ENCODE assay signal across 5 cellular contexts in genomic region chr7:91365112-91365511, GRCh38.
DNase-seq lines count a peak whose midpoint lies in the region; FAIRE-seq and TF ChIP-seq lines count a peak whose summit lies in the region.
"Not testable (repeated sequence)": the region's sequence is repeated elsewhere in the genome, so short reads cannot be mapped to it uniquely, and the experiment has no call there.

No MANE protein-coding gene starts in this region.

- not testable (repeated sequence) for H3K79me2 ChIP-seq in astrocyte (ENCODE audit: insufficient read depth, low read length); H1 (ENCODE audit: control insufficient read depth in 1 of 2, insufficient read depth in 2 of 2, low read length in 2 of 2); trophoblast cell (ENCODE audit: control insufficient read depth, insufficient read depth, low read length, poor library complexity)

- not testable (repeated sequence) for H3K14ac ChIP-seq in H1 (ENCODE audit: insufficient read length); trophoblast cell (ENCODE audit: low read length)

- not testable (repeated sequence) for H3K36me3 ChIP-seq in astrocyte (ENCODE audit: insufficient read depth, low read length); H1 (ENCODE audit: control insufficient read depth in 2 of 4, insufficient read depth in 4 of 4, low read length in 3 of 4); trophoblast cell (ENCODE audit: control insufficient read depth in 1 of 2, insufficient read depth in 2 of 2, low read length in 2 of 2)

- H3K79me1 ChIP-seq in H1 (ENCODE audit: low read depth, low read length); trophoblast cell (ENCODE audit: low read length): not testable (repeated sequence)

- not testable (repeated sequence) for H3K4me2 ChIP-seq in astrocyte (ENCODE audit: low read length); H1 (ENCODE audit: insufficient read depth in 1 of 2, low read depth in 2 of 2, low read length in 2 of 2); trophoblast cell (ENCODE audit: low read length)

- FAIRE-seq in astrocyte (lab: Jason Lieb, UNC); H1 (lab: Jason Lieb, UNC): not testable (repeated sequence)
- peak; percentile 27 for FAIRE-seq in urothelium cell line (lab: Jason Lieb, UNC)

- not testable (repeated sequence) for H2AK5ac ChIP-seq in H1 (ENCODE audit: low read depth, low read length); trophoblast cell (ENCODE audit: low read length)

- not testable (repeated sequence) for H4K12ac ChIP-seq in trophoblast cell (ENCODE audit: low read depth, low read length)

- not testable (repeated sequence) for H3K56ac ChIP-seq in H1 (replicated peaks; ENCODE audit: insufficient read length, low read depth, low read length)

- H3K4me1 ChIP-seq in astrocyte (ENCODE audit: insufficient read depth, low read length); H1 (replicated peaks in 1 of 4; ENCODE audit: control insufficient read depth in 3 of 4, insufficient read depth in 4 of 4, low read length in 3 of 4); trophoblast cell (ENCODE audit: control insufficient read depth in 1 of 2, insufficient read depth in 2 of 2, low read length in 2 of 2): not testable (repeated sequence)

- not testable (repeated sequence) for H4K5ac ChIP-seq in H1 (ENCODE audit: insufficient read length, low read depth, low read length)

- H3K27ac ChIP-seq in C4-2B (peak overlapping the region; percentile 45; the same call in 1 of the 2 replicates), trophoblast cell (ENCODE audit: low read depth, low read length) (peak overlapping the region; percentile 16)
- H3K27ac ChIP-seq in astrocyte (ENCODE audit: low read depth, low read length); H1 (ENCODE audit: low read depth, low read length): not testable (repeated sequence)

- not testable (repeated sequence) for H3K27me3 Mint-ChIP-seq in astrocyte (ENCODE audit: low read depth, unreplicated experiment)

- not testable (repeated sequence) for H3K4me3 Mint-ChIP-seq in astrocyte (ENCODE audit: unreplicated experiment)

- H3K23me2 ChIP-seq in H1 (ENCODE audit: low read depth, low read length): not testable (repeated sequence)

- H3K27ac Mint-ChIP-seq in astrocyte (ENCODE audit: unreplicated experiment): peak overlapping the region; percentile 77

- not testable (repeated sequence) for TF ChIP-seq EP300 in H1 (IDR thresholded peaks at IDR 0.05; ENCODE audit: borderline replicate concordance in 1 of 2, low read depth in 2 of 2, low read length in 2 of 2)

- DNase-seq in astrocyte (ENCODE audit: low read depth): peak; percentile 26
- DNase-seq in H1 (ENCODE audit: low read depth in 1 of 2, low spot score in 2 of 2); trophoblast cell; urothelium cell line (ENCODE audit: low spot score): not testable (repeated sequence)

- H2BK15ac ChIP-seq in H1 (ENCODE audit: low read length): not testable (repeated sequence)

- not testable (repeated sequence) for H4K91ac ChIP-seq in H1 (replicated peaks; ENCODE audit: insufficient read length, low read length); trophoblast cell (ENCODE audit: low read depth, low read length)

- TF ChIP-seq CTCF in C4-2B (conservative IDR thresholded peaks at IDR 0.05); astrocyte (IDR thresholded peaks at IDR 0.05; ENCODE audit: insufficient read depth, low read depth, low read length); H1 (IDR thresholded peaks at IDR 0.05; ENCODE audit: control extremely low read depth in 1 of 3, insufficient read depth in 1 of 3, low read depth in 1 of 3, low read length in 3 of 3): not testable (repeated sequence)

- peaks cover 14% of the 10 kb centered on the region for H3K4me1 Mint-ChIP-seq in astrocyte (ENCODE audit: low read depth, unreplicated experiment)

- not testable (repeated sequence) for H3K27me3 ChIP-seq in astrocyte (ENCODE audit: insufficient read depth, low read length); H1 (replicated peaks in 1 of 4; ENCODE audit: control insufficient read depth in 3 of 4, extremely low read depth in 1 of 4, insufficient read depth in 3 of 4, low read length in 3 of 4); trophoblast cell (ENCODE audit: insufficient read depth, low read length)

- H2BK120ac ChIP-seq in H1 (replicated peaks; ENCODE audit: low read depth, low read length); trophoblast cell (ENCODE audit: insufficient read depth, low read length, poor library complexity): not testable (repeated sequence)

- H3K18ac ChIP-seq in H1 (ENCODE audit: extremely low read depth, low read length); trophoblast cell (ENCODE audit: low read length): not testable (repeated sequence)

- H4K8ac ChIP-seq in H1 (ENCODE audit: extremely low read depth, insufficient read depth, low read length); trophoblast cell (ENCODE audit: low read depth, low read length): not testable (repeated sequence)

- H2BK20ac ChIP-seq in H1 (ENCODE audit: low read length): not testable (repeated sequence)

- not testable (repeated sequence) for H2BK5ac ChIP-seq in H1 (ENCODE audit: low read depth, low read length); trophoblast cell (ENCODE audit: low read depth, low read length, poor library complexity)

- not testable (repeated sequence) for TF ChIP-seq RAD21 in H1 (IDR thresholded peaks at IDR 0.05 in 1 of 2, conservative IDR thresholded peaks at IDR 0.05 in 1 of 2; ENCODE audit: low read depth in 2 of 2, low read length in 2 of 2)

- POLR2A ChIA-PET in H1 (lab: Charles Lee; ENCODE audit: partially characterized antibody): not testable (repeated sequence)

- not testable (repeated sequence) for TF ChIP-seq POLR2A in H1 (IDR thresholded peaks at IDR 0.05; ENCODE audit: control extremely low read depth in 1 of 2, low read depth in 2 of 2, low read length in 2 of 2)

- not testable (repeated sequence) for H3K23ac ChIP-seq in H1 (ENCODE audit: insufficient read length); trophoblast cell (ENCODE audit: low read length)

- H3K4me3 ChIP-seq in astrocyte (ENCODE audit: insufficient read depth, low read depth, low read length); H1 (ENCODE audit: extremely low read depth in 1 of 4, insufficient read depth in 2 of 4, low read depth in 3 of 4, low read length in 4 of 4); trophoblast cell (ENCODE audit: low read depth, low read length): not testable (repeated sequence)

- H3K9ac ChIP-seq in astrocyte (ENCODE audit: low read length); H1 (replicated peaks in 1 of 4; ENCODE audit: extremely low read depth in 1 of 4, low read depth in 3 of 4, low read length in 3 of 4); trophoblast cell (ENCODE audit: low read length): not testable (repeated sequence)

- H3K4ac ChIP-seq in H1 (replicated peaks; ENCODE audit: insufficient read length, low read depth, low read length); trophoblast cell (ENCODE audit: low read depth, low read length): not testable (repeated sequence)

- not testable (repeated sequence) for H4K20me1 ChIP-seq in astrocyte (ENCODE audit: insufficient read depth, low read length); H1 (replicated peaks in 1 of 2; ENCODE audit: control insufficient read depth in 1 of 2, insufficient read depth in 2 of 2, low read length in 2 of 2)

- CTCF ChIA-PET in H1 (lab: Charles Lee; ENCODE audit: partially characterized antibody): interaction anchor here (0.8 kb wide), 1 partner anchor 77 kb away, joined by 3 read pairs; no protein-coding TSS in a partner anchor

- WGBS in H1 (ENCODE audit: extremely low coverage in 1 of 2, insufficient coverage in 1 of 2, insufficient read length in 1 of 2, insufficient replicate concordance in 2 of 2, low coverage in 1 of 2, low lambda C conversion rate in 2 of 2, missing lambda C conversion rate in 1 of 2), 2 experiments: 94% methylated on average over 5 of the region's 5 CpGs; no CpG with 5 or more reads in 1 of the 2 experiments
- WGBS in trophoblast cell (ENCODE audit: extremely low coverage, insufficient coverage, insufficient read length): no CpG with 5 or more reads among the region's 5 CpGs

- H3K9me3 Mint-ChIP-seq in astrocyte (ENCODE audit: unreplicated experiment): not testable (repeated sequence)

- H2AFZ ChIP-seq in astrocyte (ENCODE audit: low read depth, low read length); H1 (ENCODE audit: low read length); trophoblast cell (ENCODE audit: insufficient read depth, low read length, poor library complexity): not testable (repeated sequence)

- H2BK12ac ChIP-seq in H1 (ENCODE audit: low read depth, low read length); trophoblast cell (ENCODE audit: low read length): not testable (repeated sequence)

- not testable (repeated sequence) for H3K9me3 ChIP-seq in astrocyte (ENCODE audit: insufficient read depth, low read depth, low read length); H1 (ENCODE audit: insufficient read depth in 2 of 2, low read depth in 1 of 2, low read length in 1 of 2); trophoblast cell (ENCODE audit: insufficient read depth, low read depth, low read length)

- H3K36me3 Mint-ChIP-seq in astrocyte (ENCODE audit: low read depth, unreplicated experiment): not testable (repeated sequence)

TF ChIP-seq in H1, 55 proteins besides CTCF, POLR2A, EP300 and RAD21:
- TF ChIP-seq SRF (IDR thresholded peaks at IDR 0.05; ENCODE audit: low read depth, low read length) (peak; percentile 73), YY1 (IDR thresholded peaks at IDR 0.05; ENCODE audit: low read depth, low read length) (0 out of 2 replicates have a peak, but pooled peaks have one; percentile 15)
